Comparison of ENCODE assay signal across 28 cellular contexts in genomic region chr1:1296070-1297061, GRCh38. TPM values are rescaled to one million over a fixed set of nuclear protein-coding genes. Genes with fewer than 3 reads are reported as not detected.
"Had no signal": no experiment of that assay in that cellular context is flagged by ENCODE, and none has a peak within 500 bp of the region (broad histone marks: within the 10 kb centered on the region; RNA-seq: fewer than 3 reads in every experiment).

No MANE protein-coding gene starts in this region.

- H3K4me1 ChIP-seq: adrenal gland, right lobe of liver had no signal

- DNase-seq: activated CD4-positive, alpha-beta T cell treated with anti-CD3 and anti-CD28 coated beads for 4 hours; activated CD4-positive, alpha-beta T cell treated with anti-CD3 and anti-CD28 coated beads, Interleukin-2, amount 50 U/mL, for 4 hours; activated effector memory CD4-positive, alpha-beta T cell treated with Interleukin-2 at 50 U/mL for 16 hours; activated naive CD4-positive, alpha-beta T cell treated with Interleukin-2 at 50 U/mL for 16 hours; activated naive CD8-positive, alpha-beta T cell treated with anti-CD3 and anti-CD28 coated beads for 36 hours; activated T-cell treated with anti-CD3 and anti-CD28 coated beads for 4 hours; adrenal gland; cortex of kidney; endodermal cell; foreskin fibroblast; heart left ventricle; hypothalamus; immature natural killer cell; kidney; naive B cell; nephron progenitor cell; right lobe of liver; stimulated activated CD4-positive, alpha-beta T cell treated with anti-CD3 and anti-CD28 coated beads, Interleukin-2, amount 100 ng/mL, for 48 hours; stimulated activated naive CD4-positive, alpha-beta T cell treated with Interleukin-2 at 50 U/mL for 16 hours; testis; trophoblast cell; uterus had no signal

- H3K27ac ChIP-seq: adrenal gland, ascending aorta, cardiac muscle cell, heart left ventricle, ovary, right lobe of liver, testis, uterus had no signal

- H3K4me3 ChIP-seq: adrenal gland, ascending aorta, cardiac muscle cell, heart left ventricle, lung, ovary, right lobe of liver, testis, uterus had no signal

- ATAC-seq: esophagus mucosa, heart left ventricle, left lobe of liver, right lobe of liver had no signal

- H3K36me3 ChIP-seq: cardiac muscle cell, ovary, right lobe of liver, uterus had no signal

- H3K9me3 ChIP-seq: adrenal gland, ascending aorta, heart left ventricle, ovary, right lobe of liver, testis, uterus had no signal

- FAIRE-seq: kidney had no signal

- H3K27me3 ChIP-seq: adrenal gland, ascending aorta, cardiac muscle cell, heart left ventricle, ovary, right lobe of liver, testis, uterus had no signal

RNA-seq across cellular contexts. Expression of gene SCNN1D, which starts 16.1 kb away (rescaled TPM):
- polyA plus RNA-seq: immature natural killer cell had no signal
